ENCODE assay signal across 26 cellular contexts in the genomic region with DNA sequence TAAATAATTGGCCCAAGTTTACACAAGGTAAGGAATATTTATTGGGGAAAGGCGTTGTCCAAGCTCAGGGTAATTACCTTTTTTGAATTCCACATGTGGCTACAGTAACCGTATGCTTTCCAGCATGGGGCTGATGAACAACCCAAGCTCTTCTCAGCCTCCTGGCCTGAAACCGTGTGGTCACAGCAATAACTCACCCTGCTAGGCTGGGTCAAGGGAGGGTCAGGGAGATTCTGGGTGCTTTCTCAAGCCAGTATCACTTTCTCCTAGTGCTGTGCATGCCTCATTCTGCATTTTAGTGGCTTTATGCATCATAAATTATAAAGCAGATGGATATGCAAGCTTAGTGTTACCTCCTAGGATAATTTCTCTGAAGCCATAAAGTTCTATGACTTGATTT.
"Had no signal": no experiment of that assay in that cellular context is flagged by ENCODE, and none has a peak within 500 bp of the region (broad histone marks: within the 10 kb centered on the region; RNA-seq: fewer than 3 reads in every experiment).

No MANE protein-coding gene starts in this region.

- H3K27ac ChIP-seq: colonic mucosa, esophagus muscularis mucosa, foreskin keratinocyte, gastroesophageal sphincter, heart right ventricle, lower lobe of right lung, ovary, psoas muscle, skin epidermis, spleen, thoracic aorta, tibial nerve, upper lobe of left lung had no signal

- DNase-seq: colonic mucosa; effector CD8-positive, alpha-beta T cell; endodermal cell; foreskin keratinocyte; heart right ventricle; hippocampal formation; left cardiac atrium; left ventricle myocardium superior; lower lobe of right lung; natural killer cell; occipital lobe; ovary; posterior cingulate gyrus; psoas muscle; right cardiac atrium; spleen; stimulated activated naive B cell treated with anti-CD40 and anti-IgM and Interleukin-4, amounts not matched to agents 10 μg/mL and 1 μg/mL and 100 μg/mL, for 72 hours; upper lobe of left lung had no signal

- H3K9me3 ChIP-seq: colonic mucosa, thoracic aorta had no signal

- H3K27me3 ChIP-seq: colonic mucosa, esophagus muscularis mucosa, foreskin keratinocyte, gastroesophageal sphincter, ovary, spleen, tibial nerve, upper lobe of left lung had no signal

- H3K4me3 ChIP-seq: colonic mucosa, esophagus muscularis mucosa, gastroesophageal sphincter, heart right ventricle, lower lobe of right lung, ovary, psoas muscle, skin epidermis, spleen, thoracic aorta, tibial nerve, upper lobe of left lung had no signal

- H3K36me3 ChIP-seq: colonic mucosa, heart right ventricle, lower lobe of right lung, ovary, spleen, thoracic aorta, tibial nerve, upper lobe of left lung had no signal

- H3K4me1 ChIP-seq: colonic mucosa, esophagus muscularis mucosa, foreskin keratinocyte, gastroesophageal sphincter, heart right ventricle, lower lobe of right lung, psoas muscle, spleen, tibial nerve, upper lobe of left lung had no signal

- FAIRE-seq: endothelial cell of umbilical vein, islet of Langerhans, urothelium cell line had no signal

- ATAC-seq: foreskin keratinocyte; gastroesophageal sphincter; heart right ventricle; left cardiac atrium; left ventricle myocardium superior; lower lobe of right lung; natural killer cell; psoas muscle; right cardiac atrium; stimulated activated naive B cell treated with anti-CD40 and anti-IgM and Interleukin-4, amounts not matched to agents 10 μg/mL and 1 μg/mL and 100 μg/mL, for 72 hours had no signal
